Comparison of ENCODE assay signal across 35 cellular contexts in genomic region chr6:114133816-114134215, GRCh38.
A peak's percentile ranks its signal among the peaks of the same experiment; 100 is the strongest.
DNase-seq lines count a peak whose midpoint lies in the region; ATAC-seq and TF ChIP-seq lines count a peak whose summit lies in the region.
"Had no signal": no experiment of that assay in that cellular context is flagged by ENCODE, and none has a peak within 500 bp of the region (broad histone marks: within the 10 kb centered on the region; RNA-seq: fewer than 3 reads in every experiment).

No MANE protein-coding gene starts in this region.

- H3K14ac ChIP-seq in mesenchymal stem cell (ENCODE audit: low read length in 2 of 2) (no peak overlapping the region), trophoblast cell (ENCODE audit: low read length) (no peak overlapping the region)

- H4K12ac ChIP-seq in trophoblast cell (ENCODE audit: low read depth, low read length), result no peak overlapping the region

- no peak overlapping the region for H3K23ac ChIP-seq in mesenchymal stem cell (ENCODE audit: low read length in 2 of 2)
- no peak overlapping the region for H3K23ac ChIP-seq in trophoblast cell (ENCODE audit: low read length)

- H3K9ac ChIP-seq in mesenchymal stem cell (ENCODE audit: low read length) (no peak overlapping the region), trophoblast cell (ENCODE audit: low read length) (no peak overlapping the region)
- H3K9ac ChIP-seq: BLaER1; BLaER1 treated with 17β-estradiol and CSF1 and Interleukin-3, amounts not matched to agents 10 nM and 100 nM had no signal

- WGBS in mesenchymal stem cell, result 99% methylated on average over 4 of the region's 4 CpGs
- WGBS in trophoblast cell (ENCODE audit: extremely low coverage, insufficient coverage, insufficient read length), result no CpG with 5 or more reads among the region's 4 CpGs

- H2AFZ ChIP-seq in mesenchymal stem cell (ENCODE audit: low read depth, low read length) (no peak overlapping the region), trophoblast cell (ENCODE audit: insufficient read depth, low read length, poor library complexity) (no peak overlapping the region)

- H3K36me3 ChIP-seq in HEK293 (ENCODE audit: control insufficient read depth in 2 of 2, insufficient read depth in 1 of 2, low read length in 2 of 2) (no peaks in the 10 kb centered on the region), mesenchymal stem cell (ENCODE audit: control insufficient read depth in 1 of 2, insufficient read depth in 2 of 2, low read depth in 1 of 2, low read length in 2 of 2) (no peaks in the 10 kb centered on the region), trophoblast cell (ENCODE audit: control insufficient read depth in 1 of 2, insufficient read depth in 2 of 2, low read length in 2 of 2) (no peaks in the 10 kb centered on the region), SJCRH30 (no peaks in the 10 kb centered on the region)
- H3K36me3 ChIP-seq: BE2C; BLaER1; BLaER1 treated with 17β-estradiol and CSF1 and Interleukin-3, amounts not matched to agents 10 nM and 100 nM had no signal

- H4K91ac ChIP-seq in mesenchymal stem cell (ENCODE audit: low read length) (no peak overlapping the region), trophoblast cell (ENCODE audit: low read depth, low read length) (no peak overlapping the region)

- H4K8ac ChIP-seq in mesenchymal stem cell (ENCODE audit: low read length) (no peak overlapping the region), trophoblast cell (ENCODE audit: low read depth, low read length) (no peak overlapping the region)

- CTCF ChIA-PET in HEK293 (lab: Yijun Ruan, JAX), result interaction anchor here (1.6 kb wide), 1 partner anchor 37 kb away, joined by 5 read pairs; no protein-coding TSS in a partner anchor
- CTCF ChIA-PET in activated CD8-positive, alpha-beta T cell treated with anti-CD3 and anti-CD28 coated beads for 36 hours (lab: Charles Lee), result no interaction called here

- no peaks in the 10 kb centered on the region for H3K79me2 ChIP-seq in trophoblast cell (ENCODE audit: control insufficient read depth, insufficient read depth, low read length, poor library complexity)

- H3K4me1 ChIP-seq in HEK293 (ENCODE audit: control insufficient read depth, insufficient read depth, low read length), result no peaks in the 10 kb centered on the region
- no peaks in the 10 kb centered on the region for H3K4me1 ChIP-seq in mesenchymal stem cell (ENCODE audit: control insufficient read depth, insufficient read depth, low read depth, low read length)
- no peaks in the 10 kb centered on the region for H3K4me1 ChIP-seq in trophoblast cell (ENCODE audit: control insufficient read depth in 1 of 2, insufficient read depth in 2 of 2, low read length in 2 of 2)
- no peaks in the 10 kb centered on the region for H3K4me1 ChIP-seq in SJCRH30
- H3K4me1 ChIP-seq: A549; BE2C; BLaER1; BLaER1 treated with 17β-estradiol and CSF1 and Interleukin-3, amounts not matched to agents 10 nM and 100 nM; Caco-2 had no signal

- peak overlapping the region; percentile 36 for H2BK15ac ChIP-seq in mesenchymal stem cell (ENCODE audit: low read depth, poor library complexity, severe bottlenecking)

- peaks cover 4% of the 10 kb centered on the region for H3K9me3 Mint-ChIP-seq in stimulated activated effector memory CD8-positive, alpha-beta T cell treated with anti-CD3 and anti-CD28 coated beads, Interleukin-12 subunit alpha, Interleukin-12 subunit beta, amount 100 ng/mL, for 72 hours
- no peaks in the 10 kb centered on the region for H3K9me3 Mint-ChIP-seq in activated CD8-positive, alpha-beta T cell treated with anti-CD3 and anti-CD28 coated beads for 36 hours
- H3K9me3 Mint-ChIP-seq: CD4-positive, alpha-beta memory T cell; CD4-positive, alpha-beta T cell; CD8-positive, alpha-beta T cell had no signal

- H3K9me3 ChIP-seq in HEK293 (ENCODE audit: control insufficient read depth, insufficient read depth, low read depth, low read length) (no peaks in the 10 kb centered on the region), mesenchymal stem cell (ENCODE audit: control insufficient read depth, low read length) (no peaks in the 10 kb centered on the region), trophoblast cell (ENCODE audit: insufficient read depth, low read depth, low read length) (no peaks in the 10 kb centered on the region), SJCRH30 (replicated peaks) (no peaks in the 10 kb centered on the region)
- H3K9me3 ChIP-seq: A549; BE2C; BLaER1; BLaER1 treated with 17β-estradiol and CSF1 and Interleukin-3, amounts not matched to agents 10 nM and 100 nM; Caco-2 had no signal

- no peak overlapping the region for H3K27ac Mint-ChIP-seq in stimulated activated effector memory CD8-positive, alpha-beta T cell treated with anti-CD3 and anti-CD28 coated beads, Interleukin-12 subunit alpha, Interleukin-12 subunit beta, amount 100 ng/mL, for 72 hours
- H3K27ac Mint-ChIP-seq in activated CD8-positive, alpha-beta T cell treated with anti-CD3 and anti-CD28 coated beads for 36 hours, result no peak overlapping the region
- H3K27ac Mint-ChIP-seq: B cell; CD14-positive monocyte; CD4-positive, alpha-beta T cell; CD4-positive, CD25-positive, alpha-beta regulatory T cell; CD8-positive, alpha-beta memory T cell; CD8-positive, alpha-beta T cell had no signal

- H3K79me1 ChIP-seq in mesenchymal stem cell (replicated peaks; ENCODE audit: low read length, poor library complexity, severe bottlenecking) (no peaks in the 10 kb centered on the region), trophoblast cell (ENCODE audit: low read length) (no peaks in the 10 kb centered on the region)

- no peak overlapping the region for H2BK12ac ChIP-seq in mesenchymal stem cell (ENCODE audit: low read length in 2 of 2)
- H2BK12ac ChIP-seq in trophoblast cell (ENCODE audit: low read length), result no peak overlapping the region

- ATAC-seq in stimulated activated effector memory CD8-positive, alpha-beta T cell treated with anti-CD3 and anti-CD28 coated beads, Interleukin-12 subunit alpha, Interleukin-12 subunit beta, amount 100 ng/mL, for 72 hours, result peak; percentile 36
- no peak for ATAC-seq in activated CD8-positive, alpha-beta T cell treated with anti-CD3 and anti-CD28 coated beads for 36 hours
- ATAC-seq: A549; CD8-positive, alpha-beta T cell had no signal

- H2BK5ac ChIP-seq in mesenchymal stem cell (ENCODE audit: low read depth, low read length, poor library complexity, severe bottlenecking) (no peak overlapping the region), trophoblast cell (ENCODE audit: low read depth, low read length, poor library complexity) (no peak overlapping the region)

- H3K4me3 Mint-ChIP-seq in stimulated activated effector memory CD8-positive, alpha-beta T cell treated with anti-CD3 and anti-CD28 coated beads, Interleukin-12 subunit alpha, Interleukin-12 subunit beta, amount 100 ng/mL, for 72 hours, result no peak overlapping the region
- H3K4me3 Mint-ChIP-seq in activated CD8-positive, alpha-beta T cell treated with anti-CD3 and anti-CD28 coated beads for 36 hours, result no peak overlapping the region
- H3K4me3 Mint-ChIP-seq: B cell; CD14-positive monocyte; CD4-positive, alpha-beta memory T cell; CD4-positive, alpha-beta T cell; CD8-positive, alpha-beta memory T cell; CD8-positive, alpha-beta T cell had no signal

- H3K18ac ChIP-seq in mesenchymal stem cell (ENCODE audit: low read depth in 1 of 2, low read length in 2 of 2) (no peak overlapping the region), trophoblast cell (ENCODE audit: low read length) (no peak overlapping the region)

- H2AK5ac ChIP-seq in mesenchymal stem cell (ENCODE audit: low read length, severe bottlenecking), result no peak overlapping the region
- H2AK5ac ChIP-seq in trophoblast cell (ENCODE audit: low read length), result no peak overlapping the region

- TF ChIP-seq CTCF in HEK293 (tag by site-specific recombination; IDR thresholded peaks at IDR 0.05), result no peak
- TF ChIP-seq CTCF in activated CD8-positive, alpha-beta T cell treated with anti-CD3 and anti-CD28 coated beads for 36 hours (IDR thresholded peaks at IDR 0.05), result no peak

- H3K4me3 ChIP-seq in HEK293 (ENCODE audit: low read depth, low read length) (no peak overlapping the region), mesenchymal stem cell (ENCODE audit: insufficient read depth in 1 of 2, low read depth in 1 of 2, low read length in 2 of 2) (no peak overlapping the region), trophoblast cell (ENCODE audit: low read depth, low read length) (no peak overlapping the region), SJCRH30 (no peak overlapping the region)
- H3K4me3 ChIP-seq: A549; BLaER1; BLaER1 treated with 17β-estradiol and CSF1 and Interleukin-3, amounts not matched to agents 10 nM and 100 nM had no signal

- intact Hi-C loops in activated CD8-positive, alpha-beta T cell treated with anti-CD3 and anti-CD28 coated beads for 36 hours (cut with micrococcal nuclease), result no loop called here

- H3K27me3 Mint-ChIP-seq in activated CD8-positive, alpha-beta T cell treated with anti-CD3 and anti-CD28 coated beads for 36 hours, result peaks cover 1% of the 10 kb centered on the region

- H3K4ac ChIP-seq in mesenchymal stem cell (ENCODE audit: low read depth in 1 of 2, low read length in 2 of 2) (no peak overlapping the region), trophoblast cell (ENCODE audit: low read depth, low read length) (no peak overlapping the region)

- H2BK120ac ChIP-seq in mesenchymal stem cell (ENCODE audit: low read depth, low read length), result no peak overlapping the region
- H2BK120ac ChIP-seq in trophoblast cell (ENCODE audit: insufficient read depth, low read length, poor library complexity), result no peak overlapping the region

- POLR2A ChIA-PET in HEK293 (lab: Yijun Ruan, JAX), result no interaction called here
- POLR2A ChIA-PET in activated CD8-positive, alpha-beta T cell treated with anti-CD3 and anti-CD28 coated beads for 36 hours (lab: Charles Lee), result no interaction called here

- H3K27me3 ChIP-seq in mesenchymal stem cell (ENCODE audit: control insufficient read depth in 1 of 2, insufficient read depth in 1 of 2, low read length in 2 of 2) (peaks cover 0 to 12% of the 10 kb centered on the region in 2 experiments), trophoblast cell (ENCODE audit: insufficient read depth, low read length) (no peaks in the 10 kb centered on the region), SJCRH30 (no peaks in the 10 kb centered on the region)
- H3K27me3 ChIP-seq: BE2C; BLaER1; BLaER1 treated with 17β-estradiol and CSF1 and Interleukin-3, amounts not matched to agents 10 nM and 100 nM had no signal

- DNase-seq in caudate nucleus (lab: John Stamatoyannopoulos, UW), result peak in 2 of 61 donors; percentile 14 to 23
- no peak for DNase-seq in mesenchymal stem cell
- DNase-seq in stimulated activated effector memory CD8-positive, alpha-beta T cell treated with anti-CD3 and anti-CD28 coated beads, Interleukin-12 subunit alpha, Interleukin-12 subunit beta, amount 100 ng/mL, for 72 hours (ENCODE audit: low spot score in 2 of 2), result no peak
- DNase-seq in NCI-H1930 (lab: John Stamatoyannopoulos, UW), result no peak
- DNase-seq in activated CD8-positive, alpha-beta T cell treated with anti-CD3 and anti-CD28 coated beads for 36 hours, result no peak
- DNase-seq in trophoblast cell, result no peak
- no peak for DNase-seq in SJCRH30
- DNase-seq: 8988T; ACHN; AML-193; BE2C; C1 segment of cervical spinal cord; Caco-2; Calu3; CD4-positive, alpha-beta memory T cell; CD4-positive, alpha-beta T cell; CD4-positive, CD25-positive, alpha-beta regulatory T cell; CD8-positive, alpha-beta memory T cell; CD8-positive, alpha-beta T cell; COR-L47; DMS 273 treated with DMSO at 0.1 percent for 48 hours; DMS153; DMS53; DMS79; DMS79 treated with DMSO at 0.1 percent for 48 hours; DND-41; EL had no signal

- H3K4me2 ChIP-seq in mesenchymal stem cell (ENCODE audit: low read length, poor library complexity, severe bottlenecking) (no peak overlapping the region), trophoblast cell (ENCODE audit: low read length) (no peak overlapping the region)
- H3K4me2 ChIP-seq: A549; BLaER1; BLaER1 treated with 17β-estradiol and CSF1 and Interleukin-3, amounts not matched to agents 10 nM and 100 nM had no signal

- H3K27ac ChIP-seq in HEK293 (ENCODE audit: extremely low read depth, low read depth, low read length) (no peak overlapping the region), caudate nucleus (ENCODE audit: low read depth, low read length) (peak overlapping the region; percentile 72), mesenchymal stem cell (ENCODE audit: low read length, poor library complexity, severe bottlenecking) (no peak overlapping the region), trophoblast cell (ENCODE audit: low read depth, low read length) (no peak overlapping the region), SJCRH30 (no peak overlapping the region)
- H3K27ac ChIP-seq: 22Rv1; A549; BLaER1; BLaER1 treated with 17β-estradiol and CSF1 and Interleukin-3, amounts not matched to agents 10 nM and 100 nM; C4-2B had no signal

- no peaks in the 10 kb centered on the region for H3K36me3 Mint-ChIP-seq in stimulated activated effector memory CD8-positive, alpha-beta T cell treated with anti-CD3 and anti-CD28 coated beads, Interleukin-12 subunit alpha, Interleukin-12 subunit beta, amount 100 ng/mL, for 72 hours
- H3K36me3 Mint-ChIP-seq in activated CD8-positive, alpha-beta T cell treated with anti-CD3 and anti-CD28 coated beads for 36 hours (ENCODE audit: low read depth), result no peaks in the 10 kb centered on the region
- H3K36me3 Mint-ChIP-seq: CD14-positive monocyte; CD4-positive, alpha-beta memory T cell; CD4-positive, CD25-positive, alpha-beta regulatory T cell; CD8-positive, alpha-beta memory T cell; CD8-positive, alpha-beta T cell had no signal

- H3K4me1 Mint-ChIP-seq in stimulated activated effector memory CD8-positive, alpha-beta T cell treated with anti-CD3 and anti-CD28 coated beads, Interleukin-12 subunit alpha, Interleukin-12 subunit beta, amount 100 ng/mL, for 72 hours, result no peaks in the 10 kb centered on the region
- H3K4me1 Mint-ChIP-seq in activated CD8-positive, alpha-beta T cell treated with anti-CD3 and anti-CD28 coated beads for 36 hours (ENCODE audit: low read depth), result no peaks in the 10 kb centered on the region
- H3K4me1 Mint-ChIP-seq: B cell; CD14-positive monocyte; CD4-positive, alpha-beta memory T cell; CD4-positive, CD25-positive, alpha-beta regulatory T cell; CD8-positive, alpha-beta memory T cell had no signal
